ENCODE assay signal across 14 cellular contexts in the genomic region with DNA sequence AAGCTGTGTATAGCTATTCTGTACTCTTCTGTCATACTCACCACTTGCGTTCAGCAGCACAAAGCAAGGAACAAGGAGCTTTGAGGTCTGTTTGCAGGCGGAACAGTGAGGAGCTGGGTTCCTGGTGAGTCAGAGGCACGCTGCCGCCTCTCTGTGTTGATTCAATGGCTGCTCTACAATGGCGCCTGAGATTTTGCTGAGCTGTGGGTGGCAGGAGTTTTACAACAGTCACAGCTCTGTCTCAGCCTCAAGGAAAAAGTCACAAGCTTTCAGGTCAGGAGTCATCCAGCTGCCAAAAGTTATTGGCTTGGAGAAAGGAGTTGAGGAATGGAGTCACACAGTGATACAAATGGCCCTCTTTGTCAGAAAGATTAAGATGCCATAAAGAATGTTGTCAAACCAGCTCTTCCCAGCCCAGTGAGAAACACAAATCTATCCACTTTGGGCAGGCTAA.
DNase-seq lines count a peak whose midpoint lies in the region; ATAC-seq, FAIRE-seq and TF ChIP-seq lines count a peak whose summit lies in the region.
"Had no signal": no experiment of that assay in that cellular context is flagged by ENCODE, and none has a peak within 500 bp of the region (broad histone marks: within the 10 kb centered on the region; RNA-seq: fewer than 3 reads in every experiment).

No MANE protein-coding gene starts in this region.

- no peak for FAIRE-seq in kidney (lab: Jason Lieb, UNC)
- FAIRE-seq: endometrium, H54 had no signal

- H3K4me1 ChIP-seq in ectodermal cell (ENCODE audit: control insufficient read depth, insufficient read depth, low read length) (peaks cover 6% of the 10 kb centered on the region), mesodermal cell (ENCODE audit: control insufficient read depth, insufficient read depth, low read length, poor library complexity, severe bottlenecking) (no peaks in the 10 kb centered on the region), kidney (ENCODE audit: control insufficient read depth in 1 of 2, insufficient read depth in 1 of 2, low read depth in 1 of 2, low read length in 2 of 2) (no peaks in the 10 kb centered on the region)
- H3K4me1 ChIP-seq: upper lobe of left lung had no signal

- H3K9ac ChIP-seq in kidney (ENCODE audit: low read length in 2 of 2) = no peak overlapping the region

- no peak for TF ChIP-seq CTCF in kidney (IDR thresholded peaks at IDR 0.05; ENCODE audit: borderline replicate concordance, extremely low read depth, insufficient read depth)

- 3% methylated on average over 5 of the region's 5 CpGs for WGBS in ectodermal cell, 2 experiments
- 45 to 58% methylated on average over 2 to 4 of the region's 5 CpGs for WGBS in mesodermal cell (ENCODE audit: insufficient coverage in 2 of 2), 2 experiments

- H3K4me3 ChIP-seq in ectodermal cell (ENCODE audit: insufficient read depth, low read depth, low read length) = no peak overlapping the region
- no peak overlapping the region for H3K4me3 ChIP-seq in mesodermal cell (ENCODE audit: extremely low read depth, insufficient read depth, low read length, poor library complexity, severe bottlenecking)
- no peak overlapping the region for H3K4me3 ChIP-seq in kidney (ENCODE audit: low read length in 2 of 2)
- H3K4me3 ChIP-seq: upper lobe of left lung had no signal

- DNase-seq in A172 (ENCODE audit: low spot score) (peak; percentile 43), MV-4-11 (lab: John Stamatoyannopoulos, UW) (peak; percentile 45), kidney (no peak), NCI-H2107 treated with DMSO at 0.1 percent for 48 hours (lab: John Stamatoyannopoulos, UW; ENCODE audit: unreplicated experiment) (no peak)
- DNase-seq: activated B cell treated with CpG ODN at 0.5 μM for 24 hours, activated T-cell treated with anti-CD3 and anti-CD28 coated beads for 4 hours, NCI-H187, upper lobe of left lung had no signal

- H3K9me3 ChIP-seq in ectodermal cell (ENCODE audit: control insufficient read depth, low read length) = no peaks in the 10 kb centered on the region
- no peaks in the 10 kb centered on the region for H3K9me3 ChIP-seq in mesodermal cell (ENCODE audit: control insufficient read depth, low read length)
- no peaks in the 10 kb centered on the region for H3K9me3 ChIP-seq in kidney (ENCODE audit: control insufficient read depth in 1 of 2, low read length in 2 of 2)
- H3K9me3 ChIP-seq: upper lobe of left lung had no signal

- H3K27ac ChIP-seq in ectodermal cell (ENCODE audit: insufficient read depth, low read depth, low read length, poor library complexity, severe bottlenecking) (peak overlapping the region; percentile 57), mesodermal cell (ENCODE audit: low read depth, low read length, severe bottlenecking) (peak overlapping the region; percentile 23), kidney (ENCODE audit: low read depth in 2 of 2, low read length in 2 of 2) (no peak overlapping the region)
- H3K27ac ChIP-seq: upper lobe of left lung had no signal

- H3K27me3 ChIP-seq in ectodermal cell (ENCODE audit: control insufficient read depth, insufficient read depth, low read length, poor library complexity, severe bottlenecking) = peaks cover 51% of the 10 kb centered on the region
- H3K27me3 ChIP-seq: upper lobe of left lung had no signal

- ATAC-seq in HG03460 (IDR thresholded peaks at IDR 0.05; ENCODE audit: unreplicated experiment) (no peak), GM21360 (IDR thresholded peaks at IDR 0.05; ENCODE audit: unreplicated experiment) (no peak)

- H3K36me3 ChIP-seq in ectodermal cell (ENCODE audit: control insufficient read depth, insufficient read depth, low read length) = no peaks in the 10 kb centered on the region
- H3K36me3 ChIP-seq in mesodermal cell (ENCODE audit: control insufficient read depth, insufficient read depth, low read length) = no peaks in the 10 kb centered on the region
- no peaks in the 10 kb centered on the region for H3K36me3 ChIP-seq in kidney (ENCODE audit: control insufficient read depth in 1 of 2, insufficient read depth in 2 of 2, low read length in 2 of 2)
- H3K36me3 ChIP-seq: upper lobe of left lung had no signal

- intact Hi-C loops in kidney (cut with DNase I) = no loop called here

Comparison
In these comparisons a context has a peak if more than half of its experiments do, and no peak if none do; other contexts are left out.
1. DNase-seq: peak in A172 (single experiment) and MV-4-11 (single experiment); none in kidney (single experiment) and NCI-H2107 treated with DMSO at 0.1 percent for 48 hours (single experiment).
2. H3K27ac ChIP-seq: peak in ectodermal cell (single experiment) and mesodermal cell (single experiment); none in kidney (0 of 2).